8 cellular contexts compared by ENCODE assay signal in genomic region chr4:10095296-10095991, GRCh38. TPM values are rescaled to one million over a fixed set of nuclear protein-coding genes. Genes with fewer than 3 reads are reported as not detected.
DNase-seq lines count a peak whose midpoint lies in the region; ATAC-seq and TF ChIP-seq lines count a peak whose summit lies in the region.

No MANE protein-coding gene starts in this region.

- H3K36me3 ChIP-seq in PC-9 (ENCODE audit: low read depth) (peaks cover 12% of the 10 kb centered on the region; the same call in 1 of the 2 replicates), esophagus squamous epithelium (peaks cover 62 to 100% (median 69%) of the 10 kb centered on the region in 3 donors), spleen (peaks cover 5 to 100% (median 87%) of the 10 kb centered on the region in 6 donors)

- WGBS in esophagus squamous epithelium, 2 donors, result 63 to 82% methylated on average over 4 to 10 of the region's 13 CpGs
- 52 to 78% (median 57%) methylated on average over 8 to 13 of the region's 13 CpGs for WGBS in spleen, 5 donors

- CTCF ChIA-PET in PC-9 (lab: Charles Lee), result no interaction called here

- no peak for TF ChIP-seq POLR2A in esophagus squamous epithelium (IDR thresholded peaks at IDR 0.05)
- TF ChIP-seq POLR2A in spleen (IDR thresholded peaks at IDR 0.05), result no peak

- peaks cover 56% of the 10 kb centered on the region for H3K79me2 ChIP-seq in PC-9 (ENCODE audit: low read depth)

- H3K27ac Mint-ChIP-seq in type B pancreatic cell, result no peak overlapping the region

- H3F3A ChIP-seq in PC-9 (ENCODE audit: insufficient read depth, low read depth), result peaks cover 28% of the 10 kb centered on the region

- peaks cover 31% of the 10 kb centered on the region for H4K20me1 ChIP-seq in PC-9 (ENCODE audit: insufficient read depth)

- no peak for TF ChIP-seq CTCF in PC-9 (conservative IDR thresholded peaks at IDR 0.05)
- TF ChIP-seq CTCF in esophagus squamous epithelium (IDR thresholded peaks at IDR 0.05), result no peak
- TF ChIP-seq CTCF in spleen (IDR thresholded peaks at IDR 0.05 in 8 of 11, conservative IDR thresholded peaks at IDR 0.05 in 3 of 11), result no peak
- TF ChIP-seq CTCF in type B pancreatic cell (conservative IDR thresholded peaks at IDR 0.05), result no peak
- no peak for TF ChIP-seq CTCF in foreskin fibroblast (IDR thresholded peaks at IDR 0.05; ENCODE audit: low read depth, low read length)

- intact Hi-C loops in PC-9 (cut with micrococcal nuclease; ENCODE audit: unreplicated experiment), result no loop called here
- intact Hi-C loops in esophagus squamous epithelium (cut with DNase I), result no loop called here
- intact Hi-C loops in spleen (cut with DNase I; ENCODE audit: low total_unique reads), result no loop called here

- H3K4me1 Mint-ChIP-seq in type B pancreatic cell (ENCODE audit: unreplicated experiment), result peaks cover 22% of the 10 kb centered on the region

- no TSS peak for BruUV-seq in PC-9 (replicated peaks; lab: Mats Ljungman, UMichigan)

- POLR2A ChIA-PET in PC-9 (lab: Charles Lee; ENCODE audit: unreplicated experiment), result interaction anchor here (0.6 to 1.7 kb wide), 4 partner anchors 11 to 22 kb away, joined by 3 to 16 read pairs (median 10); partner anchors contain the start of gene WDR1

- H3K9me3 ChIP-seq in PC-9 (ENCODE audit: insufficient read depth, low read depth), result no peaks in the 10 kb centered on the region
- H3K9me3 ChIP-seq in esophagus squamous epithelium, result no peaks in the 10 kb centered on the region
- no peaks in the 10 kb centered on the region for H3K9me3 ChIP-seq in spleen

- peaks cover 22% of the 10 kb centered on the region for H3K36me3 Mint-ChIP-seq in type B pancreatic cell

- H3K4me2 ChIP-seq in PC-9, result peak overlapping the region; percentile 71

- H3K27me3 ChIP-seq in PC-9 (ENCODE audit: insufficient read depth, low read depth) (no peaks in the 10 kb centered on the region), esophagus squamous epithelium (no peaks in the 10 kb centered on the region), spleen (replicated peaks in 1 of 7) (no peaks in the 10 kb centered on the region)

- H3K27me3 Mint-ChIP-seq in type B pancreatic cell, result no peaks in the 10 kb centered on the region

- H3K27ac ChIP-seq in PC-9 (peak overlapping the region; percentile 71), esophagus squamous epithelium (peak overlapping the region; percentile 63 to 91 (median 83)), spleen (peak overlapping the region; percentile 10 to 83 (median 56))

- DNase-seq in PC-9 (peak; percentile 34 to 43), esophagus squamous epithelium (lab: John Stamatoyannopoulos, UW) (no peak), spleen (no peak), type B pancreatic cell (ENCODE audit: extremely low spot score, unreplicated experiment) (no peak), islet precursor cell (no peak), foreskin fibroblast (no peak), NCI-H510A (lab: John Stamatoyannopoulos, UW) (no peak)

- no peak overlapping the region for H2AFZ ChIP-seq in PC-9

- peaks cover 39% of the 10 kb centered on the region for H3K4me1 ChIP-seq in PC-9 (replicated peaks; ENCODE audit: insufficient read depth)
- peaks cover 56 to 97% (median 77%) of the 10 kb centered on the region in 3 donors for H3K4me1 ChIP-seq in esophagus squamous epithelium
- peaks cover 45 to 100% (median 83%) of the 10 kb centered on the region in 6 donors for H3K4me1 ChIP-seq in spleen

- H3K4me3 Mint-ChIP-seq in type B pancreatic cell, result no peak overlapping the region

- no peaks in the 10 kb centered on the region for H3K9me3 Mint-ChIP-seq in type B pancreatic cell

- ATAC-seq in GM19463 (IDR thresholded peaks at IDR 0.05; ENCODE audit: unreplicated experiment), result peak; percentile 10

- no peak overlapping the region for H3K4me3 ChIP-seq in PC-9
- H3K4me3 ChIP-seq in esophagus squamous epithelium, result no peak overlapping the region
- H3K4me3 ChIP-seq in spleen, result peak overlapping the region in 1 of 8 donors; percentile 18
- no peak overlapping the region for H3K4me3 ChIP-seq in foreskin fibroblast (ENCODE audit: low read depth in 1 of 2, low read length in 2 of 2)

- no peaks in the 10 kb centered on the region for H3K9me2 ChIP-seq in PC-9 (ENCODE audit: insufficient read depth)

RNA-seq across cellular contexts. Expression of gene WDR1, which starts 21.2 kb away (rescaled TPM):
- total RNA-seq in PC-9 (2021) (251 and 258 TPM in 2 replicates), esophagus squamous epithelium (100 to 1,000 TPM; 131 to 203 (median 171) TPM), spleen (100 to 1,000 TPM; 124 to 377 (median 192) TPM), type B pancreatic cell (ENCODE audit: low replicate concordance) (227 and 313 TPM in 2 replicates)
- polyA plus RNA-seq in spleen, result 100 to 1,000 TPM in 1 of 3 donors, 10 to 100 TPM in 2; 56.6 to 105 (median 84.0) TPM

Comparison
In these comparisons a context has a peak if more than half of its experiments do, and no peak if none do; other contexts are left out.
1. DNase-seq: peak in PC-9 (2 of 2); none in esophagus squamous epithelium (single experiment), spleen (single experiment), type B pancreatic cell (single experiment), islet precursor cell (single experiment), foreskin fibroblast (0 of 2) and NCI-H510A (single experiment).
2. Peak in every context shown above with its lines, with median percentiles within 50 percentile points of each other: H3K27ac ChIP-seq.